ENCODE assay signal across 16 cellular contexts in the genomic region with DNA sequence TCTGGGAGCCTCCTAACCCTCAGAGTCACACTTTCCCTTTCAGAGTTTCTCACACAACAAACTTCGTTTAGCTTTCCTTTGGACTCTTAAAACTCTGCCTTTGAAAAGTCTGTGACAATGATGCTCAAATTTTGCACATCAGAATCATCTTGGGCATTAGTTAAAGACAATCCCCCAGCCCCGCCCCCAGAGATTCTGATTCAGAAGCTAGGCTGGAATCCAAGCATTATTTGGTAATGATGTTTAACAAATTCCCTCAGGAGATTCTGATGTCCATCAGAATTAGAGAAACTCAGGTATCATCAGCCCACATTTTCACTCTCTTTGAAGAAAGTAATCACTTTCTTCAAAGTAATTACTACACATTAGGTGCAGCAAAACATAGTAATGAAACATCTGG.
"Had no signal": no experiment of that assay in that cellular context is flagged by ENCODE, and none has a peak within 500 bp of the region (broad histone marks: within the 10 kb centered on the region; RNA-seq: fewer than 3 reads in every experiment).

No MANE protein-coding gene starts in this region.

- ATAC-seq: gastroesophageal sphincter, heart right ventricle, right lobe of liver, WTC11 had no signal

- DNase-seq: activated CD4-positive, alpha-beta memory T cell treated with anti-CD3 and anti-CD28 coated beads, Interleukin-2, amount 10 ng/mL, durations not matched to agents 7 days and 5 days; activated CD4-positive, alpha-beta T cell treated with anti-CD3 and anti-CD28 coated beads for 4 hours; activated effector memory CD4-positive, alpha-beta T cell treated with Interleukin-2 at 50 U/mL for 16 hours; activated T-cell treated with anti-CD3 and anti-CD28 coated beads, Interleukin-2, amount 50 U/mL, for 24 hours; cortex of kidney; effector CD8-positive, alpha-beta T cell; heart right ventricle; naive B cell; ovary; right lobe of liver; stomach; testis; upper lobe of left lung had no signal

- H3K27ac ChIP-seq: gastroesophageal sphincter, heart right ventricle, ovary, right lobe of liver, stomach, testis, upper lobe of left lung had no signal

- H3K9me3 ChIP-seq: gastroesophageal sphincter, heart right ventricle, ovary, right lobe of liver, stomach, testis, upper lobe of left lung had no signal

- H3K4me1 ChIP-seq: gastroesophageal sphincter, heart right ventricle, stomach, testis had no signal

- H3K36me3 ChIP-seq: gastroesophageal sphincter, heart right ventricle, ovary, right lobe of liver, stomach, upper lobe of left lung had no signal

- H3K27me3 ChIP-seq: gastroesophageal sphincter, heart right ventricle, ovary, right lobe of liver, stomach, testis, upper lobe of left lung had no signal

- H3K4me3 ChIP-seq: gastroesophageal sphincter, heart right ventricle, lung, ovary, right lobe of liver, stomach, testis, upper lobe of left lung had no signal
